ENCODE assay signal across 1 cellular context in the genomic region with DNA sequence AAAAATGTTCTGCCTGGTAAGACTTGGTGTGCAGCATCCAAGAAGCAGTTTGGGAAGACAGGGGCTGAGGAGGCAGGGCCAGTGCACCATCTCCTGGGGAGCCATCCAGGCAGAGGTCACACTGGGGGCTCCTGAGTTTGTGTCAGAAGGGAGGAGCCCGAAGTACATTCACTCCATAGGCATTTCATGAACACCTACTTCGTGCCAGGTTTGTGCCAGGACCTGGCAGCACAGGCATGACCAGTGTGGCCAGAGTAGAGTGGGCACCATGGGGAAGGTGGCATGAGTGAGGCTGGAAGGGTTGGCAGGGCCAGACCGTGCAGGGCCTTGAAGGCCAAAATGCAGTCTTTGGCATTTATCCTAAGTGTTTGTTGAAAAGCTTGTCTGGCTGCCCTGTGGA.
TF ChIP-seq lines count a peak whose summit lies in the region.

No MANE protein-coding gene starts in this region.

TF ChIP-seq in IMR-90, 13 proteins besides CTCF, POLR2A, EP300 and RAD21 (continued from another document):
- TF ChIP-seq BHLHE40 (IDR thresholded peaks at IDR 0.05; ENCODE audit: low read depth, low read length), result no peak
- no peak for TF ChIP-seq CEBPB (IDR thresholded peaks at IDR 0.05; ENCODE audit: low read depth, low read length)
- TF ChIP-seq SMC3 (IDR thresholded peaks at IDR 0.05; ENCODE audit: low read depth, low read length), result no peak
- no peak for TF ChIP-seq RFX5 (IDR thresholded peaks at IDR 0.05; ENCODE audit: low read depth, low read length)
- TF ChIP-seq, protein P1, sequence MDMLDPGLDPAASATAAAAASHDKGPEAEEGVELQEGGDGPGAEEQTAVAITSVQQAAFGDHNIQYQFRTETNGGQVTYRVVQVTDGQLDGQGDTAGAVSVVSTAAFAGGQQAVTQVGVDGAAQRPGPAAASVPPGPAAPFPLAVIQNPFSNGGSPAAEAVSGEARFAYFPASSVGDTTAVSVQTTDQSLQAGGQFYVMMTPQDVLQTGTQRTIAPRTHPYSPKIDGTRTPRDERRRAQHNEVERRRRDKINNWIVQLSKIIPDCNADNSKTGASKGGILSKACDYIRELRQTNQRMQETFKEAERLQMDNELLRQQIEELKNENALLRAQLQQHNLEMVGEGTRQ (IDR thresholded peaks at IDR 0.05; ENCODE audit: low read depth, low read length), result no peak
- no peak for TF ChIP-seq FOS (IDR thresholded peaks at IDR 0.05; ENCODE audit: low read depth, low read length)
- no peak for TF ChIP-seq CHD1 (IDR thresholded peaks at IDR 0.05; ENCODE audit: low read depth, low read length)
